Comparison of ENCODE assay signal across 8 cellular contexts in the genomic region with DNA sequence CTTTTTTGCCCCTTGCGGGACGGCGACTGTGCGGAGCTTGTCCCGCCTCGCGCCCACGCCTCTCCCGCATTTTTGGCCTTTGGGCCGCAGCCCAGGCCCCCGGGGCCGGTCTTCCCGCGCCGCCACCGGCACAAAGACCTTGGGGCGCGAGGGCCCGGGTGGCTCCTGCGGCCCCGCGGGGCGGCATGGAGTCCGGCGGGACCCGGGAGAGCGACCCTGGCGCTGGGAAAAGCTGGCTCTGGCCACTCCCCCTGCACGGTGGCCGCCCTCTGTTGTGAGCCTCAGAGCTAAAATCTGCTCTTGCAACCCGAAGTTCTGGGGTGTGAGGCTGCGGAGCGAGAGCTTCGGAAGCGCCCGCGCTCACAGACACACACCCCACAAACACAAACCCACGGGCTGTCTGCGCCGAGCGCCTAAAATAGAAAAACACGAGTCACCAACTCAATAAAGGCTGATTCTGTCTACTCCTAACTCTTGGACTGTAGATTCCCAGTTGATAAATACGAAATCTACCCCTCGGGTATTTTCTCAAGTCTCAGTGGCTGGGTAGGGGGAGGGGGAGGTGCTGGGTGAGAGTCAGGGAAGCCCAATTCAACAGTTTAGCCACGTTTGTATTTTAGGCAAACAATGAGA. TPM values are rescaled to one million over a fixed set of nuclear protein-coding genes. Genes with fewer than 3 reads are reported as not detected.
DNase-seq lines count a peak whose midpoint lies in the region; ATAC-seq, FAIRE-seq and TF ChIP-seq lines count a peak whose summit lies in the region.
"Had no signal": no experiment of that assay in that cellular context is flagged by ENCODE, and none has a peak within 500 bp of the region (broad histone marks: within the 10 kb centered on the region; RNA-seq: fewer than 3 reads in every experiment).

No MANE protein-coding gene starts in this region.

- no peak for TF ChIP-seq CTCF in GM10266 (IDR thresholded peaks at IDR 0.05; ENCODE audit: control insufficient read depth, insufficient read depth, low read depth, missing control alignments)
- no peak for TF ChIP-seq CTCF in cardiac muscle cell (IDR thresholded peaks at IDR 0.05; ENCODE audit: low read depth, low read length)
- no peak for TF ChIP-seq CTCF in pancreas (IDR thresholded peaks at IDR 0.05)

- H3K36me3 ChIP-seq in cardiac muscle cell (no peaks in the 10 kb centered on the region), pancreas (no peaks in the 10 kb centered on the region)

- H3K4me1 ChIP-seq in cardiac muscle cell (ENCODE audit: low read depth) (peaks cover 8% of the 10 kb centered on the region), pancreas (peaks cover 0 to 7% (median 7%) of the 10 kb centered on the region in 3 donors)

- peak overlapping the region; percentile 79 for H3K4me3 ChIP-seq in cardiac muscle cell
- peak overlapping the region; percentile 53 to 75 (median 64) for H3K4me3 ChIP-seq in pancreas

- no peaks in the 10 kb centered on the region for H3K36me3 Mint-ChIP-seq in activated naive CD4-positive, alpha-beta T cell treated with anti-CD3 and anti-CD28 coated beads, Interleukin-2, amount 10 ng/mL, durations not matched to agents 7 days and 5 days

- H3K9me3 ChIP-seq in cardiac muscle cell (ENCODE audit: low read depth), result no peaks in the 10 kb centered on the region
- H3K9me3 ChIP-seq in pancreas, result no peaks in the 10 kb centered on the region

- peak; percentile 61 for DNase-seq in GM10266 (ENCODE audit: extremely low spot score)
- DNase-seq in NCI-H82 treated with DMSO at 0.1 percent for 48 hours (lab: John Stamatoyannopoulos, UW; ENCODE audit: unreplicated experiment), result peak; percentile 76
- DNase-seq in activated naive CD4-positive, alpha-beta T cell treated with anti-CD3 and anti-CD28 coated beads, Interleukin-2, amount 10 ng/mL, durations not matched to agents 7 days and 5 days, result peak; percentile 45
- DNase-seq in cardiac muscle cell (ENCODE audit: low read depth in 1 of 2, low spot score in 1 of 2), result peak; percentile 39 to 86
- peak; percentile 54 to 82 (median 64) for DNase-seq in pancreas

- no peaks in the 10 kb centered on the region for H3K9me3 Mint-ChIP-seq in activated naive CD4-positive, alpha-beta T cell treated with anti-CD3 and anti-CD28 coated beads, Interleukin-2, amount 10 ng/mL, durations not matched to agents 7 days and 5 days

- peaks cover 23% of the 10 kb centered on the region for H3K27me3 Mint-ChIP-seq in activated naive CD4-positive, alpha-beta T cell treated with anti-CD3 and anti-CD28 coated beads, Interleukin-2, amount 10 ng/mL, durations not matched to agents 7 days and 5 days

- peak overlapping the region; percentile 72 for H3K4me3 Mint-ChIP-seq in activated naive CD4-positive, alpha-beta T cell treated with anti-CD3 and anti-CD28 coated beads, Interleukin-2, amount 10 ng/mL, durations not matched to agents 7 days and 5 days

- H3K4me1 Mint-ChIP-seq in activated naive CD4-positive, alpha-beta T cell treated with anti-CD3 and anti-CD28 coated beads, Interleukin-2, amount 10 ng/mL, durations not matched to agents 7 days and 5 days, result peaks cover 19% of the 10 kb centered on the region

- H3K27ac ChIP-seq in cardiac muscle cell (peak overlapping the region; percentile 91), pancreas (peak overlapping the region; percentile 78 to 93 (median 90))

- peak overlapping the region; percentile 45 for H3K27ac Mint-ChIP-seq in activated naive CD4-positive, alpha-beta T cell treated with anti-CD3 and anti-CD28 coated beads, Interleukin-2, amount 10 ng/mL, durations not matched to agents 7 days and 5 days

- no peak for FAIRE-seq in pancreas (lab: Jason Lieb, UNC)
- FAIRE-seq: colon had no signal

- H3K27me3 ChIP-seq in cardiac muscle cell (no peaks in the 10 kb centered on the region), pancreas (no peaks in the 10 kb centered on the region)

- 0% methylated on average over 45 of the region's 45 CpGs for WGBS in pancreas, 2 donors

- peak; percentile 23 for ATAC-seq in HG03354 (IDR thresholded peaks at IDR 0.05; ENCODE audit: poor library complexity, severe bottlenecking, unreplicated experiment)
- ATAC-seq in pancreas, result peak; percentile 39 to 70 (median 66)
- ATAC-seq in HG03159 (IDR thresholded peaks at IDR 0.05; ENCODE audit: unreplicated experiment), result no peak

- CTCF ChIA-PET in activated naive CD4-positive, alpha-beta T cell treated with anti-CD3 and anti-CD28 coated beads, Interleukin-2, amount 10 ng/mL, durations not matched to agents 7 days and 5 days (lab: Charles Lee), result interaction anchor here (0.6 to 1.5 kb wide), 3 partner anchors 10 to 720 kb away, joined by 3 to 6 read pairs (median 4); partner anchors contain the start of gene MTRES1

- intact Hi-C loops in pancreas (cut with DNase I), result no loop called here

RNA-seq across cellular contexts. Expression of gene BEND3, which starts 0.5 kb away (rescaled TPM):
- total RNA-seq in cardiac muscle cell (6.8 and 7.7 TPM in 2 replicates), pancreas (1 to 10 TPM; 1.4 to 3.4 (median 2.5) TPM)
- polyA plus RNA-seq in cardiac muscle cell (3.0 and 3.4 TPM in 2 replicates), pancreas (under 1 TPM; 0.77 to 0.87 TPM)
